In the genomic region with DNA sequence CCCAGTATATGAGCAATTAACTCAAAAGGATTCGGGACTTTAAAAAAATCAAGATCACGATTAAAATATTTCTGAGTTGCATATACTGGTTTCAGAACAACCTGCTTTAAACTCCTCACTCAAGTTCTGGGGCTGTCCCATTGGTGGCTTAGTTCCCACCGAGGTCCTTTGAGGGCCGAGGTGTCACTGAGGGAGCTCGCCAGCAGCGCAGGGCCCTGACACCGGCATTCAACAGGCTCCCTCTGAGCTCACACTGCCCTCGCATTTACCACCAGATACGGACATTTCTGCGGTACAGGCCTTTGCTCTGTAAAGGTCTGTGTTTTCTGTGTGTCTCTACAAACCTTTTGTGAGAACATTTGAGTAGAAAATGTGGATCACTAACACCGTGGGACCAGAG, we compare ENCODE assay signal across 12 cellular contexts. TPM values are rescaled to one million over a fixed set of nuclear protein-coding genes. Genes with fewer than 3 reads are reported as not detected.
A peak's percentile ranks its signal among the peaks of the same experiment; 100 is the strongest.
DNase-seq lines count a peak whose midpoint lies in the region; ATAC-seq, FAIRE-seq and TF ChIP-seq lines count a peak whose summit lies in the region.
"Had no signal": no experiment of that assay in that cellular context is flagged by ENCODE, and none has a peak within 500 bp of the region (broad histone marks: within the 10 kb centered on the region; RNA-seq: fewer than 3 reads in every experiment).

No MANE protein-coding gene starts in this region.

- TF ChIP-seq CTCF in K562 (IDR thresholded peaks at IDR 0.05 in 2 of 3, conservative IDR thresholded peaks at IDR 0.05 in 1 of 3; ENCODE audit: insufficient read depth in 2 of 3, low read depth in 1 of 3, low read length in 3 of 3): no peak
- TF ChIP-seq CTCF in gastrocnemius medialis (IDR thresholded peaks at IDR 0.05 in 4 of 5, conservative IDR thresholded peaks at IDR 0.05 in 1 of 5): no peak

- H3K27ac ChIP-seq in K562 (ENCODE audit: extremely low read depth, low read depth, low read length): no peak overlapping the region
- peak overlapping the region in 3 of 4 donors; percentile 37 to 54 (median 39) for H3K27ac ChIP-seq in gastrocnemius medialis
- H3K27ac ChIP-seq in substantia nigra (ENCODE audit: low read depth, low read length, poor library complexity, severe bottlenecking): no peak overlapping the region

- ATAC-seq in GM18861 (IDR thresholded peaks at IDR 0.05; ENCODE audit: unreplicated experiment) (peak; percentile 23), HG02798 (IDR thresholded peaks at IDR 0.05; ENCODE audit: poor library complexity, unreplicated experiment) (peak; percentile 27), K562 (0 out of 3 replicates have a peak, but pooled peaks have one; percentile 6), gastrocnemius medialis (no peak), left lobe of liver (no peak)

- no peaks in the 10 kb centered on the region for H3K79me2 ChIP-seq in K562 (ENCODE audit: control insufficient read depth, insufficient read depth, low read length)

- no peak for TF ChIP-seq EP300 in K562 (IDR thresholded peaks at IDR 0.05; ENCODE audit: low read length)

- FAIRE-seq in K562 (lab: Jason Lieb, UNC): no peak
- FAIRE-seq: D721Med, RCC 7860 had no signal

- H3K4me1 ChIP-seq in K562 (replicated peaks in 1 of 2; ENCODE audit: control insufficient read depth in 2 of 2, insufficient read depth in 2 of 2, low read length in 2 of 2): peaks cover 9 to 20% of the 10 kb centered on the region in 2 experiments; a peak in 4 of 5 replicates
- H3K4me1 ChIP-seq in gastrocnemius medialis: peaks cover 8 to 10% of the 10 kb centered on the region in 2 donors

- DNase-seq in K562 (ENCODE audit: extremely low read depth in 1 of 4, low spot score in 3 of 4): no peak
- DNase-seq in gastrocnemius medialis: no peak
- DNase-seq in substantia nigra (lab: John Stamatoyannopoulos, UW): no peak
- DNase-seq in NCI-H345 treated with DMSO at 0.1 percent for 48 hours (lab: John Stamatoyannopoulos, UW; ENCODE audit: unreplicated experiment): no peak
- no peak for DNase-seq in left lobe of liver (ENCODE audit: low spot score)
- DNase-seq: GF-D8 had no signal

- TF ChIP-seq POLR2A in K562 (conservative IDR thresholded peaks at IDR 0.05) (no peak), gastrocnemius medialis (IDR thresholded peaks at IDR 0.05) (no peak)

- H3K27me3 ChIP-seq in K562 (ENCODE audit: control insufficient read depth in 2 of 2, insufficient read depth in 2 of 2, low read length in 2 of 2) (peaks cover 0 to 8% of the 10 kb centered on the region in 2 experiments; a peak in 3 of 5 replicates), gastrocnemius medialis (no peaks in the 10 kb centered on the region)

- 31% methylated on average over 11 of the region's 11 CpGs for WGBS in K562 (ENCODE audit: insufficient coverage, low coverage, missing lambda C conversion rate)

- H3K4me3 ChIP-seq in K562 (no peak overlapping the region), gastrocnemius medialis (no peak overlapping the region)

- H3K9me3 ChIP-seq in K562 (replicated peaks; ENCODE audit: control insufficient read depth, insufficient read depth, low read depth, low read length): no peaks in the 10 kb centered on the region
- H3K9me3 ChIP-seq in gastrocnemius medialis: no peaks in the 10 kb centered on the region

- intact Hi-C loops in K562 (cut with micrococcal nuclease) (loop anchor here (2.0 to 5.0 kb wide), 2 partner anchors 224 to 238 kb away; no protein-coding TSS in a partner anchor), gastrocnemius medialis (cut with DNase I; ENCODE audit: low total_unique reads) (loop anchor here (2.0 to 10.0 kb wide), 2 partner anchors 20 to 236 kb away; no protein-coding TSS in a partner anchor)

- H4K20me1 ChIP-seq in K562 (replicated peaks; ENCODE audit: control insufficient read depth, insufficient read depth, low read length): no peaks in the 10 kb centered on the region

- BruUV-seq in K562 (replicated peaks; lab: Mats Ljungman, UMichigan): no TSS peak

- in situ Hi-C loops in K562 (cut with MboI): no loop called here
- in situ Hi-C loops in gastrocnemius medialis (cut with MboI; ENCODE audit: low sequenced_read_pairs in 4 of 4): loop anchor here in 2 of 4 donors (10.0 to 25.0 kb wide), 2 partner anchors 56 to 249 kb away; no protein-coding TSS in a partner anchor

- H3K4me2 ChIP-seq in K562 (ENCODE audit: insufficient read depth, low read length): no peak overlapping the region

- TF ChIP-seq RAD21 in K562 (CRISPR knock-in tag; conservative IDR thresholded peaks at IDR 0.05 in 1 of 2, IDR thresholded peaks at IDR 0.05 in 1 of 2): no peak

- POLR2A ChIA-PET in K562 (lab: Yijun Ruan, JAX): interaction anchor here (0.7 to 1.2 kb wide), 3 partner anchors 14 to 344 kb away, joined by 3 to 4 read pairs (median 4); partner anchors contain the start of gene MAPK13

- no peak overlapping the region for H2AFZ ChIP-seq in K562 (ENCODE audit: low read depth, low read length)

- CTCF ChIA-PET in K562 (lab: Yijun Ruan, JAX; ENCODE audit: low intra/inter-chr PET ratio): interaction anchor here (0.5 to 5.9 kb wide), 6 partner anchors 17 to 334 kb away, joined by 3 to 45 read pairs (median 4); partner anchors contain the start of gene MAPK14

- no peaks in the 10 kb centered on the region for H3K9me1 ChIP-seq in K562 (ENCODE audit: control insufficient read depth, insufficient read depth, low read length)

- no peaks in the 10 kb centered on the region for H3K36me3 ChIP-seq in K562 (ENCODE audit: control insufficient read depth, insufficient read depth, low read length)
- no peaks in the 10 kb centered on the region for H3K36me3 ChIP-seq in gastrocnemius medialis

- H3K9ac ChIP-seq in K562 (ENCODE audit: insufficient read depth in 1 of 2, low read depth in 2 of 2, low read length in 2 of 2): no peak overlapping the region; a peak in 1 of 4 replicates

TF ChIP-seq in K562, 482 proteins besides CTCF, POLR2A, EP300 and RAD21 (continues in another document):
- TF ChIP-seq ZNF785 (CRISPR knock-in tag; IDR thresholded peaks at IDR 0.05) (no peak), MCM2 (IDR thresholded peaks at IDR 0.05; ENCODE audit: low read depth) (no peak), ZNF197 (CRISPR knock-in tag; IDR thresholded peaks at IDR 0.05; ENCODE audit: low read depth) (no peak), E2F8 (IDR thresholded peaks at IDR 0.05; ENCODE audit: low read depth, partially characterized antibody) (no peak)

RNA-seq across cellular contexts. Expression of gene BNIP5, which starts 24.4 kb away (rescaled TPM):
- not detected in 2 replicates for total RNA-seq in K562 (2011; cell fraction: chromatin; rRNA removed; ENCODE audit: low replicate concordance)
- total RNA-seq in K562 (2011; cell fraction: nucleolus; rRNA removed): not detected in 2 replicates
- not detected in 2 replicates for total RNA-seq in K562 (2011; cell fraction: nucleoplasm; rRNA removed)
- total RNA-seq in K562 (2014; rRNA removed): not detected in 2 replicates
- not detected in 2 replicates for total RNA-seq in K562 (2014; rRNA removed; fragmentation: Illumina TruSeq; extraction: Trizol)
- total RNA-seq in K562 (2015; rRNA removed; fragmentation: Illumina TruSeq; extraction: Trizol): not detected in 2 replicates
- total RNA-seq in K562 (2021): not detected in 2 replicates
- not detected in 2 replicates for polyA plus RNA-seq in K562 (2011; rRNA removed)
- not detected in 2 replicates for polyA plus RNA-seq in K562 (2011; cell fraction: cytosol; rRNA removed)
- not detected in 2 replicates for polyA plus RNA-seq in K562 (2011; cell fraction: nucleus; rRNA removed)
- not detected in 2 replicates for polyA plus RNA-seq in K562 (2012)
- not detected in 2 replicates for polyA plus RNA-seq in K562 (2014; fragmentation: Illumina TruSeq; extraction: Trizol)
- polyA plus RNA-seq in K562 (2014; fragmentation: Nextera tagmentation; extraction: Ambion mirVana): not detected
- not detected in 2 replicates for polyA plus RNA-seq in K562 (2014; rRNA removed)
- polyA minus RNA-seq in K562 (2011; rRNA and poly(A)+ RNA removed): not detected in 2 replicates
- polyA minus RNA-seq in K562 (2011; cell fraction: cytosol; rRNA and poly(A)+ RNA removed): not detected in 2 replicates
- not detected in 2 replicates for polyA minus RNA-seq in K562 (2011; cell fraction: nucleus; rRNA and poly(A)+ RNA removed)
- not detected for total RNA-seq in gastrocnemius medialis
- not detected for total RNA-seq in left lobe of liver
- total RNA-seq: CD8-positive, alpha-beta T cell; NCI-H460 had no signal

RNA-seq across cellular contexts. Expression of gene ETV7, which starts 26.4 kb away (rescaled TPM):
- not detected in 2 replicates for total RNA-seq in K562 (2011; cell fraction: chromatin; rRNA removed; ENCODE audit: low replicate concordance)
- not detected in 2 replicates for total RNA-seq in K562 (2011; cell fraction: nucleolus; rRNA removed)
- not detected in 2 replicates for total RNA-seq in K562 (2011; cell fraction: nucleoplasm; rRNA removed)
- total RNA-seq in K562 (2014; rRNA removed): 0.12 TPM in 1 of 2 replicates, not detected in the other
- 0.16 and 0.22 TPM in 2 replicates for total RNA-seq in K562 (2014; rRNA removed; fragmentation: Illumina TruSeq; extraction: Trizol)
- not detected in 2 replicates for total RNA-seq in K562 (2015; rRNA removed; fragmentation: Illumina TruSeq; extraction: Trizol)
- total RNA-seq in K562 (2021): 0.16 and 0.22 TPM in 2 replicates
- polyA plus RNA-seq in K562 (2011; rRNA removed): 0.07 TPM in 1 of 2 replicates, not detected in the other
- not detected in 2 replicates for polyA plus RNA-seq in K562 (2011; cell fraction: cytosol; rRNA removed)
- not detected in 2 replicates for polyA plus RNA-seq in K562 (2011; cell fraction: nucleus; rRNA removed)
- polyA plus RNA-seq in K562 (2012): 0.07 and 0.14 TPM in 2 replicates
- 0.12 and 0.32 TPM in 2 replicates for polyA plus RNA-seq in K562 (2014; fragmentation: Illumina TruSeq; extraction: Trizol)
- under 1 TPM; 0.08 to 0.17 TPM for polyA plus RNA-seq in K562 (2014; fragmentation: Nextera tagmentation; extraction: Ambion mirVana)
- polyA plus RNA-seq in K562 (2014; rRNA removed): not detected in 2 replicates
- polyA minus RNA-seq in K562 (2011; rRNA and poly(A)+ RNA removed): not detected in 2 replicates
- not detected in 2 replicates for polyA minus RNA-seq in K562 (2011; cell fraction: cytosol; rRNA and poly(A)+ RNA removed)
- polyA minus RNA-seq in K562 (2011; cell fraction: nucleus; rRNA and poly(A)+ RNA removed): not detected in 2 replicates
- not detected for total RNA-seq in gastrocnemius medialis
- total RNA-seq in left lobe of liver: 0.13 TPM

Comparison
In these comparisons a context has a peak if more than half of its experiments do, and no peak if none do; other contexts are left out.
1. ATAC-seq: peak in GM18861 (single experiment), HG02798 (single experiment) and K562 (single experiment); none in gastrocnemius medialis (0 of 2) and left lobe of liver (single experiment).
2. H3K27ac ChIP-seq: peak in gastrocnemius medialis (3 of 4); none in K562 (single experiment) and substantia nigra (single experiment).